In genomic region chr1:184866582-184866981, GRCh38 we compare ENCODE assay signal across 8 cellular contexts.
DNase-seq lines count a peak whose midpoint lies in the region; ATAC-seq, FAIRE-seq and TF ChIP-seq lines count a peak whose summit lies in the region.

No MANE protein-coding gene starts in this region.

- H3K36me3 ChIP-seq in BLaER1 treated with 17β-estradiol and CSF1 and Interleukin-3, amounts not matched to agents 10 nM and 100 nM, result no peaks in the 10 kb centered on the region
- no peaks in the 10 kb centered on the region for H3K36me3 ChIP-seq in GM12878 (ENCODE audit: control insufficient read depth in 2 of 2, insufficient read depth in 2 of 2, low read length in 1 of 2)

- RAD21 ChIA-PET in GM12878 (lab: Charles Lee; ENCODE audit: unreplicated experiment), result interaction anchor here (1.0 to 2.0 kb wide), 4 partner anchors 16 to 111 kb away, joined by 3 to 10 read pairs (median 4); no protein-coding TSS in a partner anchor

- no TSS peak for BruUV-seq in GM12878 (replicated peaks; lab: Mats Ljungman, UMichigan)

- H3K27ac ChIP-seq in BLaER1 treated with 17β-estradiol and CSF1 and Interleukin-3, amounts not matched to agents 10 nM and 100 nM, result peak overlapping the region in 5 of 11 experiments; percentile 58 to 85 (median 81); a peak in 8 of 22 replicates
- peak overlapping the region; percentile 66 for H3K27ac ChIP-seq in GM12878 (ENCODE audit: control insufficient read depth, insufficient read depth)

- no peaks in the 10 kb centered on the region for H3K79me2 ChIP-seq in GM12878 (ENCODE audit: control insufficient read depth, insufficient read depth, low read length)

- H3K4me3 ChIP-seq in BLaER1 treated with 17β-estradiol and CSF1 and Interleukin-3, amounts not matched to agents 10 nM and 100 nM, result no peak overlapping the region
- no peak overlapping the region for H3K4me3 ChIP-seq in GM12878

- ATAC-seq in GM21360 (IDR thresholded peaks at IDR 0.05; ENCODE audit: unreplicated experiment), result peak; percentile 6
- peak; percentile 10 for ATAC-seq in HG03175 (IDR thresholded peaks at IDR 0.05; ENCODE audit: unreplicated experiment)
- ATAC-seq in GM12878, result peak; percentile 63

- in situ Hi-C loops in GM12878 (cut with MboI), result no loop called here

- CTCF ChIA-PET in GM12878 (lab: Yijun Ruan, JAX), result interaction anchor here (1.4 kb wide), 1 partner anchor 61 kb away, joined by 5 read pairs; no protein-coding TSS in a partner anchor

- SMC1A ChIA-PET in GM12878 (lab: Charles Lee; ENCODE audit: uncharacterized antibody, unreplicated experiment), result interaction anchor here (0.9 to 4.9 kb wide), 10 partner anchors 10 to 115 kb away, joined by 3 to 29 read pairs (median 6); partner anchors contain the start of gene NIBAN1

- H2AFZ ChIP-seq in GM12878 (ENCODE audit: control insufficient read depth, low read depth, low read length), result no peak overlapping the region

- peaks cover 0 to 48% (median 27%) of the 10 kb centered on the region in 10 experiments; a peak in 14 of 20 replicates for H3K4me1 ChIP-seq in BLaER1 treated with 17β-estradiol and CSF1 and Interleukin-3, amounts not matched to agents 10 nM and 100 nM
- peaks cover 30% of the 10 kb centered on the region for H3K4me1 ChIP-seq in GM12878 (ENCODE audit: control insufficient read depth, insufficient read depth, low read length)

- no peak for DNase-seq in GM12878 (ENCODE audit: low read depth, low spot score)
- no peak for DNase-seq in NCI-H1105 treated with DMSO at 0.1 percent for 48 hours (lab: John Stamatoyannopoulos, UW)
- DNase-seq in HTR-8/SVneo (ENCODE audit: insufficient read length, low spot score), result no peak
- no peak for DNase-seq in cerebellar nuclear complex (lab: John Stamatoyannopoulos, UW)
- no peak for DNase-seq in amygdala (lab: John Stamatoyannopoulos, UW)

- intact Hi-C loops in GM12878 (cut with micrococcal nuclease; ENCODE audit: unreplicated experiment), result loop anchor here (2.0 to 5.0 kb wide), 4 partner anchors 59 to 114 kb away; partner anchors contain the start of gene EDEM3

- no peak for TF ChIP-seq EP300 in GM12878 (IDR thresholded peaks at IDR 0.05; ENCODE audit: borderline replicate concordance in 1 of 2, control insufficient read depth in 1 of 2, low read depth in 2 of 2, low read length in 2 of 2)

- TF ChIP-seq RAD21 in GM12878 (IDR thresholded peaks at IDR 0.05; ENCODE audit: insufficient read depth, low read depth, low read length), result no peak

- H3K27me3 ChIP-seq in BLaER1 treated with 17β-estradiol and CSF1 and Interleukin-3, amounts not matched to agents 10 nM and 100 nM, result no peaks in the 10 kb centered on the region
- no peaks in the 10 kb centered on the region for H3K27me3 ChIP-seq in GM12878 (replicated peaks in 1 of 2; ENCODE audit: control insufficient read depth in 2 of 2, insufficient read depth in 2 of 2, low read length in 1 of 2)

- POLR2A ChIA-PET in GM12878 (lab: Charles Lee), result interaction anchor here (0.8 kb wide), 1 partner anchor 23 kb away, joined by 3 read pairs; no protein-coding TSS in a partner anchor

- peak overlapping the region in 6 of 11 experiments; percentile 61 to 85 (median 68); a peak in 11 of 22 replicates for H3K4me2 ChIP-seq in BLaER1 treated with 17β-estradiol and CSF1 and Interleukin-3, amounts not matched to agents 10 nM and 100 nM
- H3K4me2 ChIP-seq in GM12878 (ENCODE audit: control insufficient read depth, insufficient read depth), result no peak overlapping the region; the same call in 1 of the 2 replicates

- 0 out of 22 replicates have a peak overlapping the region, but pooled peaks of 2 of the 11 experiments have one; percentile 62 to 66 for H3K9ac ChIP-seq in BLaER1 treated with 17β-estradiol and CSF1 and Interleukin-3, amounts not matched to agents 10 nM and 100 nM
- H3K9ac ChIP-seq in GM12878 (ENCODE audit: control insufficient read depth, insufficient read depth, low read length), result no peak overlapping the region

- H3K9me3 ChIP-seq in BLaER1 treated with 17β-estradiol and CSF1 and Interleukin-3, amounts not matched to agents 10 nM and 100 nM (replicated peaks in 1 of 11), result peaks cover 0 to 9% (median 0%) of the 10 kb centered on the region in 11 experiments; a peak in 3 of 22 replicates
- no peaks in the 10 kb centered on the region; the same call in 2 of the 3 replicates for H3K9me3 ChIP-seq in GM12878 (replicated peaks; ENCODE audit: control insufficient read depth, insufficient read depth, low read length)

- no peaks in the 10 kb centered on the region for H4K20me1 ChIP-seq in BLaER1 treated with 17β-estradiol and CSF1 and Interleukin-3, amounts not matched to agents 10 nM and 100 nM
- H4K20me1 ChIP-seq in GM12878 (ENCODE audit: control insufficient read depth, insufficient read depth), result no peaks in the 10 kb centered on the region

- FAIRE-seq in GM12878 (lab: Jason Lieb, UNC) (no peak), HTR-8/SVneo (lab: Jason Lieb, UNC) (no peak)

- no peak for TF ChIP-seq POLR2A in GM12878 (IDR thresholded peaks at IDR 0.05; ENCODE audit: low read depth, low read length)

- TF ChIP-seq CTCF in GM12878 (IDR thresholded peaks at IDR 0.05 in 2 of 3, conservative IDR thresholded peaks at IDR 0.05 in 1 of 3; ENCODE audit: control insufficient read depth in 2 of 3, extremely low read depth in 1 of 3, insufficient read depth in 1 of 3, low read depth in 3 of 3, low read length in 3 of 3), result no peak

TF ChIP-seq in GM12878, 131 proteins besides CTCF, POLR2A, EP300 and RAD21:
- TF ChIP-seq SMAD5 (IDR thresholded peaks at IDR 0.05; ENCODE audit: low read depth) (no peak), PKNOX1 (IDR thresholded peaks at IDR 0.05) (peak; percentile 46)

Comparison
In these comparisons a context has a peak if more than half of its experiments do, and no peak if none do; other contexts are left out.
1. ATAC-seq: peak in every context shown above with its lines; median percentile 63 in GM12878; 10 in HG03175; 6 in GM21360.